ENCODE assay signal across 12 cellular contexts in genomic region chr12:66092559-66093269, GRCh38. TPM values are rescaled to one million over a fixed set of nuclear protein-coding genes. Genes with fewer than 3 reads are reported as not detected.
DNase-seq lines count a peak whose midpoint lies in the region; ATAC-seq and TF ChIP-seq lines count a peak whose summit lies in the region.
"Had no signal": no experiment of that assay in that cellular context is flagged by ENCODE, and none has a peak within 500 bp of the region (broad histone marks: within the 10 kb centered on the region; RNA-seq: fewer than 3 reads in every experiment).

No MANE protein-coding gene starts in this region.

- no peak for ATAC-seq in stimulated activated effector memory CD8-positive, alpha-beta T cell treated with anti-CD3 and anti-CD28 coated beads, Interleukin-12 subunit alpha, Interleukin-12 subunit beta, amount 100 ng/mL, for 72 hours

- no peak overlapping the region for H3K27ac Mint-ChIP-seq in stimulated activated effector memory CD8-positive, alpha-beta T cell treated with anti-CD3 and anti-CD28 coated beads, Interleukin-12 subunit alpha, Interleukin-12 subunit beta, amount 100 ng/mL, for 72 hours

- peak; percentile 20 for DNase-seq in Caki2 (ENCODE audit: low read depth)
- peak; percentile 59 for DNase-seq in HEK293T (ENCODE audit: extremely low spot score)
- peak; percentile 12 for DNase-seq in RPMI7951 (ENCODE audit: low read depth)
- peak; percentile 35 for DNase-seq in kidney glomerular epithelial cell (lab: John Stamatoyannopoulos, UW)
- no peak for DNase-seq in stimulated activated effector memory CD8-positive, alpha-beta T cell treated with anti-CD3 and anti-CD28 coated beads, Interleukin-12 subunit alpha, Interleukin-12 subunit beta, amount 100 ng/mL, for 72 hours (ENCODE audit: low spot score in 2 of 2)
- no peak for DNase-seq in NCI-H524 (lab: John Stamatoyannopoulos, UW)
- DNase-seq in ureter (ENCODE audit: low spot score): no peak
- DNase-seq in GM20000 (ENCODE audit: low spot score): no peak
- DNase-seq: activated T-cell treated with anti-CD3 and anti-CD28 coated beads for 4 hours, cerebellar nuclear complex, NCI-H2171, T-helper 1 cell had no signal

- CTCF ChIA-PET in HEK293T (lab: Yijun Ruan, JAX): no interaction called here

- H3K4me3 Mint-ChIP-seq in stimulated activated effector memory CD8-positive, alpha-beta T cell treated with anti-CD3 and anti-CD28 coated beads, Interleukin-12 subunit alpha, Interleukin-12 subunit beta, amount 100 ng/mL, for 72 hours: no peak overlapping the region

- H3K9me3 Mint-ChIP-seq in stimulated activated effector memory CD8-positive, alpha-beta T cell treated with anti-CD3 and anti-CD28 coated beads, Interleukin-12 subunit alpha, Interleukin-12 subunit beta, amount 100 ng/mL, for 72 hours: no peaks in the 10 kb centered on the region

- H3K36me3 Mint-ChIP-seq in stimulated activated effector memory CD8-positive, alpha-beta T cell treated with anti-CD3 and anti-CD28 coated beads, Interleukin-12 subunit alpha, Interleukin-12 subunit beta, amount 100 ng/mL, for 72 hours: no peaks in the 10 kb centered on the region

- in situ Hi-C loops in Caki2 (cut with HindIII; ENCODE audit: low pct_unique_long_range_greater_than_20kb, low sequenced_read_pairs): no loop called here

- no peaks in the 10 kb centered on the region for H3K4me1 Mint-ChIP-seq in stimulated activated effector memory CD8-positive, alpha-beta T cell treated with anti-CD3 and anti-CD28 coated beads, Interleukin-12 subunit alpha, Interleukin-12 subunit beta, amount 100 ng/mL, for 72 hours

- POLR2A ChIA-PET in HEK293T (lab: Yijun Ruan, JAX): no interaction called here

- no peak for TF ChIP-seq CTCF in GM20000 (IDR thresholded peaks at IDR 0.05; ENCODE audit: extremely low read depth, missing control alignments)

TF ChIP-seq in HEK293T, 16 proteins besides CTCF, POLR2A, EP300 and RAD21:
- TF ChIP-seq SUZ12 (IDR thresholded peaks at IDR 0.05): no peak
- peak; percentile 67 for TF ChIP-seq PKNOX1 (IDR thresholded peaks at IDR 0.05)

RNA-seq across cellular contexts. Expression of gene LLPH, which starts 37.8 kb away (rescaled TPM):
- total RNA-seq in Caki2 (2014; rRNA removed; shearing (Covaris generic); ENCODE audit: low replicate concordance): 39.9 and 41.7 TPM in 2 replicates
- total RNA-seq in RPMI7951 (2014; rRNA removed; shearing (Covaris generic)): 5.9 and 9.7 TPM in 2 replicates
- total RNA-seq in ureter: 27.6 TPM

Comparison
In these comparisons a context has a peak if more than half of its experiments do, and no peak if none do; other contexts are left out.
1. DNase-seq: peak in Caki2 (single experiment), HEK293T (single experiment), RPMI7951 (single experiment) and kidney glomerular epithelial cell (single experiment); none in stimulated activated effector memory CD8-positive, alpha-beta T cell treated with anti-CD3 and anti-CD28 coated beads, Interleukin-12 subunit alpha, Interleukin-12 subunit beta, amount 100 ng/mL, for 72 hours (0 of 2), NCI-H524 (0 of 2), ureter (single experiment) and GM20000 (single experiment).